Comparison of ENCODE assay signal across 1 cellular context in the genomic region with DNA sequence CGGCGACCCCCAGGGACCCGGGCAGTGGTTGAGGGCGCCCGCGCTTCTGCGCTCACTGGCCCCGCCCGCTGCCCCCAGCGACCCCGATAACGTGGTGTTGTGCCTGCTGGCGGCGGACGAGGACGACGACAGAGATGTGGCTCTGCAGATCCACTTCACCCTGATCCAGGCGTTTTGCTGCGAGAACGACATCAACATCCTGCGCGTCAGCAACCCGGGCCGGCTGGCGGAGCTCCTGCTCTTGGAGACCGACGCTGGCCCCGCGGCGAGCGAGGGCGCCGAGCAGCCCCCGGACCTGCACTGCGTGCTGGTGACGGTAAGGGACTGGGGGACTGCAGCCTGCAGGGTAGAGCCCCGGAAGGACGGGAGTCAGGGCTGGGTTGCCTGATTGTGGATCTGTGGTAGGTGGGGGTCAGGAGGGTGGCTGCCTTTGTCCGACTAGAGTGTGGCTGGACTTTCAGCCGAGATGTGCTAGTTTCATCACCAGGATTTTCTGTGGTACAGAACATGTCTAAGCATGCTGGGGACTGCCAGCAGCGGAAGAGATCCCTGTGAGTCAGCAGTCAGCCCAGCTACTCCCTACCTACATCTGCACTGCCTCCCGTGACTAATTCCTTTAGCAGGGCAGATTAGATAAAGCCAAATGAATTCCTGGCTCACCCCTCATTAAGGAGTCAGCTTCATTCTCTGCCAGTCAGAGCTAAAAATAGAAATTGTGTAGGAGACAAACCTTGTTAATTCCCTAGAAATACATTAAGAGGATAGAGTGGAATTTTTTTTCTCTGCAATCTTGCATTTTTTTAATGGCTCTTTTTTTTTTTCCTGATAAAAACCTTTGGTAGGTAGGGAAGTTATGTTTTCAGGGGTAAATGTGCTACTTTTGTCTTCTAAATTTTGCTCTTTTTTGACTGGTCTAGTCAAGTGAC.
TF ChIP-seq lines count a peak whose summit lies in the region.

No MANE protein-coding gene starts in this region.

TF ChIP-seq in K562, 482 proteins besides CTCF, POLR2A, EP300 and RAD21 (continued from another document and continues in another):
- TF ChIP-seq, protein P1, sequence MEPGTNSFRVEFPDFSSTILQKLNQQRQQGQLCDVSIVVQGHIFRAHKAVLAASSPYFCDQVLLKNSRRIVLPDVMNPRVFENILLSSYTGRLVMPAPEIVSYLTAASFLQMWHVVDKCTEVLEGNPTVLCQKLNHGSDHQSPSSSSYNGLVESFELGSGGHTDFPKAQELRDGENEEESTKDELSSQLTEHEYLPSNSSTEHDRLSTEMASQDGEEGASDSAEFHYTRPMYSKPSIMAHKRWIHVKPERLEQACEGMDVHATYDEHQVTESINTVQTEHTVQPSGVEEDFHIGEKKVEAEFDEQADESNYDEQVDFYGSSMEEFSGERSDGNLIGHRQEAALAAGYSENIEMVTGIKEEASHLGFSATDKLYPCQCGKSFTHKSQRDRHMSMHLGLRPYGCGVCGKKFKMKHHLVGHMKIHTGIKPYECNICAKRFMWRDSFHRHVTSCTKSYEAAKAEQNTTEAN (CRISPR knock-in tag; IDR thresholded peaks at IDR 0.05), result no peak; the same call in 1 of the 2 replicates
- TF ChIP-seq, protein P2, sequence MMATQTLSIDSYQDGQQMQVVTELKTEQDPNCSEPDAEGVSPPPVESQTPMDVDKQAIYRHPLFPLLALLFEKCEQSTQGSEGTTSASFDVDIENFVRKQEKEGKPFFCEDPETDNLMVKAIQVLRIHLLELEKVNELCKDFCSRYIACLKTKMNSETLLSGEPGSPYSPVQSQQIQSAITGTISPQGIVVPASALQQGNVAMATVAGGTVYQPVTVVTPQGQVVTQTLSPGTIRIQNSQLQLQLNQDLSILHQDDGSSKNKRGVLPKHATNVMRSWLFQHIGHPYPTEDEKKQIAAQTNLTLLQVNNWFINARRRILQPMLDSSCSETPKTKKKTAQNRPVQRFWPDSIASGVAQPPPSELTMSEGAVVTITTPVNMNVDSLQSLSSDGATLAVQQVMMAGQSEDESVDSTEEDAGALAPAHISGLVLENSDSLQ (IDR thresholded peaks at IDR 0.05), result peak; percentile 64
- TF ChIP-seq, protein P3, sequence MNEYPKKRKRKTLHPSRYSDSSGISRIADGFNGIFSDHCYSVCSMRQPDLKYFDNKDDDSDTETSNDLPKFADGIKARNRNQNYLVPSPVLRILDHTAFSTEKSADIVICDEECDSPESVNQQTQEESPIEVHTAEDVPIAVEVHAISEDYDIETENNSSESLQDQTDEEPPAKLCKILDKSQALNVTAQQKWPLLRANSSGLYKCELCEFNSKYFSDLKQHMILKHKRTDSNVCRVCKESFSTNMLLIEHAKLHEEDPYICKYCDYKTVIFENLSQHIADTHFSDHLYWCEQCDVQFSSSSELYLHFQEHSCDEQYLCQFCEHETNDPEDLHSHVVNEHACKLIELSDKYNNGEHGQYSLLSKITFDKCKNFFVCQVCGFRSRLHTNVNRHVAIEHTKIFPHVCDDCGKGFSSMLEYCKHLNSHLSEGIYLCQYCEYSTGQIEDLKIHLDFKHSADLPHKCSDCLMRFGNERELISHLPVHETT (CRISPR knock-in tag; conservative IDR thresholded peaks at IDR 0.05 in 1 of 2, IDR thresholded peaks at IDR 0.05 in 1 of 2), result no peak
- TF ChIP-seq PHTF2 (CRISPR knock-in tag; IDR thresholded peaks at IDR 0.05), result no peak
- no peak for TF ChIP-seq LARP7 (IDR thresholded peaks at IDR 0.05)
- TF ChIP-seq NRF1 (conservative IDR thresholded peaks at IDR 0.05 in 1 of 2, IDR thresholded peaks at IDR 0.05 in 1 of 2), result peak; percentile 8 to 45; a peak in 2 of 4 replicates
- no peak for TF ChIP-seq BMI1 (IDR thresholded peaks at IDR 0.05; ENCODE audit: low read length)
- TF ChIP-seq TBP (optimal IDR thresholded peaks at IDR 0.05; ENCODE audit: low read depth, low read length), result peak; percentile 59
- TF ChIP-seq, protein P4, sequence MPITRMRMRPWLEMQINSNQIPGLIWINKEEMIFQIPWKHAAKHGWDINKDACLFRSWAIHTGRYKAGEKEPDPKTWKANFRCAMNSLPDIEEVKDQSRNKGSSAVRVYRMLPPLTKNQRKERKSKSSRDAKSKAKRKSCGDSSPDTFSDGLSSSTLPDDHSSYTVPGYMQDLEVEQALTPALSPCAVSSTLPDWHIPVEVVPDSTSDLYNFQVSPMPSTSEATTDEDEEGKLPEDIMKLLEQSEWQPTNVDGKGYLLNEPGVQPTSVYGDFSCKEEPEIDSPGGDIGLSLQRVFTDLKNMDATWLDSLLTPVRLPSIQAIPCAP (CRISPR knock-in tag; IDR thresholded peaks at IDR 0.05; ENCODE audit: borderline replicate concordance), result no peak
- TF ChIP-seq DACH1 (IDR thresholded peaks at IDR 0.05; ENCODE audit: partially characterized antibody), result peak; percentile 90
- peak; percentile 89 for TF ChIP-seq JUN (IDR thresholded peaks at IDR 0.05; ENCODE audit: borderline replicate concordance, low read depth, low read length)
- TF ChIP-seq JUN (CRISPR knock-in tag; IDR thresholded peaks at IDR 0.05; ENCODE audit: borderline replicate concordance), result 0 out of 2 replicates have a peak, but pooled peaks have one; percentile 35
- TF ChIP-seq, protein P5, sequence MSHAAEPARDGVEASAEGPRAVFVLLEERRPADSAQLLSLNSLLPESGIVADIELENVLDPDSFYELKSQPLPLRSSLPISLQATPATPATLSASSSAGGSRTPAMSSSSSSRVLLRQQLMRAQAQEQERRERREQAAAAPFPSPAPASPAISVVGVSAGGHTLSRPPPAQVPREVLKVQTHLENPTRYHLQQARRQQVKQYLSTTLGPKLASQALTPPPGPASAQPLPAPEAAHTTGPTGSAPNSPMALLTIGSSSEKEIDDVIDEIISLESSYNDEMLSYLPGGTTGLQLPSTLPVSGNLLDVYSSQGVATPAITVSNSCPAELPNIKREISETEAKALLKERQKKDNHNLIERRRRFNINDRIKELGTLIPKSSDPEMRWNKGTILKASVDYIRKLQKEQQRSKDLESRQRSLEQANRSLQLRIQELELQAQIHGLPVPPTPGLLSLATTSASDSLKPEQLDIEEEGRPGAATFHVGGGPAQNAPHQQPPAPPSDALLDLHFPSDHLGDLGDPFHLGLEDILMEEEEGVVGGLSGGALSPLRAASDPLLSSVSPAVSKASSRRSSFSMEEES (CRISPR knock-in tag; IDR thresholded peaks at IDR 0.05), result no peak
- TF ChIP-seq, protein P6, sequence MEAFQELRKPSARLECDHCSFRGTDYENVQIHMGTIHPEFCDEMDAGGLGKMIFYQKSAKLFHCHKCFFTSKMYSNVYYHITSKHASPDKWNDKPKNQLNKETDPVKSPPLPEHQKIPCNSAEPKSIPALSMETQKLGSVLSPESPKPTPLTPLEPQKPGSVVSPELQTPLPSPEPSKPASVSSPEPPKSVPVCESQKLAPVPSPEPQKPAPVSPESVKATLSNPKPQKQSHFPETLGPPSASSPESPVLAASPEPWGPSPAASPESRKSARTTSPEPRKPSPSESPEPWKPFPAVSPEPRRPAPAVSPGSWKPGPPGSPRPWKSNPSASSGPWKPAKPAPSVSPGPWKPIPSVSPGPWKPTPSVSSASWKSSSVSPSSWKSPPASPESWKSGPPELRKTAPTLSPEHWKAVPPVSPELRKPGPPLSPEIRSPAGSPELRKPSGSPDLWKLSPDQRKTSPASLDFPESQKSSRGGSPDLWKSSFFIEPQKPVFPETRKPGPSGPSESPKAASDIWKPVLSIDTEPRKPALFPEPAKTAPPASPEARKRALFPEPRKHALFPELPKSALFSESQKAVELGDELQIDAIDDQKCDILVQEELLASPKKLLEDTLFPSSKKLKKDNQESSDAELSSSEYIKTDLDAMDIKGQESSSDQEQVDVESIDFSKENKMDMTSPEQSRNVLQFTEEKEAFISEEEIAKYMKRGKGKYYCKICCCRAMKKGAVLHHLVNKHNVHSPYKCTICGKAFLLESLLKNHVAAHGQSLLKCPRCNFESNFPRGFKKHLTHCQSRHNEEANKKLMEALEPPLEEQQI (IDR thresholded peaks at IDR 0.05), result no peak; the same call in 1 of the 2 replicates
- TF ChIP-seq NCOA2 (IDR thresholded peaks at IDR 0.05; ENCODE audit: partially characterized antibody in 2 of 2), result peak in 1 of 2 experiments; percentile 36
- TF ChIP-seq, protein P7, sequence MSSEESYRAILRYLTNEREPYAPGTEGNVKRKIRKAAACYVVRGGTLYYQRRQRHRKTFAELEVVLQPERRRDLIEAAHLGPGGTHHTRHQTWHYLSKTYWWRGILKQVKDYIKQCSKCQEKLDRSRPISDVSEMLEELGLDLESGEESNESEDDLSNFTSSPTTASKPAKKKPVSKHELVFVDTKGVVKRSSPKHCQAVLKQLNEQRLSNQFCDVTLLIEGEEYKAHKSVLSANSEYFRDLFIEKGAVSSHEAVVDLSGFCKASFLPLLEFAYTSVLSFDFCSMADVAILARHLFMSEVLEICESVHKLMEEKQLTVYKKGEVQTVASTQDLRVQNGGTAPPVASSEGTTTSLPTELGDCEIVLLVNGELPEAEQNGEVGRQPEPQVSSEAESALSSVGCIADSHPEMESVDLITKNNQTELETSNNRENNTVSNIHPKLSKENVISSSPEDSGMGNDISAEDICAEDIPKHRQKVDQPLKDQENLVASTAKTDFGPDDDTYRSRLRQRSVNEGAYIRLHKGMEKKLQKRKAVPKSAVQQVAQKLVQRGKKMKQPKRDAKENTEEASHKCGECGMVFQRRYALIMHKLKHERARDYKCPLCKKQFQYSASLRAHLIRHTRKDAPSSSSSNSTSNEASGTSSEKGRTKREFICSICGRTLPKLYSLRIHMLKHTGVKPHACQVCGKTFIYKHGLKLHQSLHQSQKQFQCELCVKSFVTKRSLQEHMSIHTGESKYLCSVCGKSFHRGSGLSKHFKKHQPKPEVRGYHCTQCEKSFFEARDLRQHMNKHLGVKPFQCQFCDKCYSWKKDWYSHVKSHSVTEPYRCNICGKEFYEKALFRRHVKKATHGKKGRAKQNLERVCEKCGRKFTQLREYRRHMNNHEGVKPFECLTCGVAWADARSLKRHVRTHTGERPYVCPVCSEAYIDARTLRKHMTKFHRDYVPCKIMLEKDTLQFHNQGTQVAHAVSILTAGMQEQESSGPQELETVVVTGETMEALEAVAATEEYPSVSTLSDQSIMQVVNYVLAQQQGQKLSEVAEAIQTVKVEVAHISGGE (CRISPR knock-in tag; IDR thresholded peaks at IDR 0.05), result peak in 1 of 3 experiments; percentile 65; a peak in 2 of 6 replicates
- peak; percentile 97 for TF ChIP-seq MEF2D (tag; conservative IDR thresholded peaks at IDR 0.05; ENCODE audit: low read depth)
- no peak for TF ChIP-seq ZNF311 (CRISPR knock-in tag; IDR thresholded peaks at IDR 0.05)
- TF ChIP-seq SOX6 (IDR thresholded peaks at IDR 0.05), result peak; percentile 91
- TF ChIP-seq ZNF165 (CRISPR knock-in tag; IDR thresholded peaks at IDR 0.05; ENCODE audit: borderline replicate concordance), result no peak
- no peak for TF ChIP-seq PCBP2 (IDR thresholded peaks at IDR 0.05; ENCODE audit: low read depth, low read length, poor library complexity, severe bottlenecking)
- TF ChIP-seq NFIC (IDR thresholded peaks at IDR 0.05), result peak; percentile 76
- peak; percentile 81 for TF ChIP-seq LCOR (CRISPR knock-in tag; IDR thresholded peaks at IDR 0.05)
- TF ChIP-seq, protein P8, sequence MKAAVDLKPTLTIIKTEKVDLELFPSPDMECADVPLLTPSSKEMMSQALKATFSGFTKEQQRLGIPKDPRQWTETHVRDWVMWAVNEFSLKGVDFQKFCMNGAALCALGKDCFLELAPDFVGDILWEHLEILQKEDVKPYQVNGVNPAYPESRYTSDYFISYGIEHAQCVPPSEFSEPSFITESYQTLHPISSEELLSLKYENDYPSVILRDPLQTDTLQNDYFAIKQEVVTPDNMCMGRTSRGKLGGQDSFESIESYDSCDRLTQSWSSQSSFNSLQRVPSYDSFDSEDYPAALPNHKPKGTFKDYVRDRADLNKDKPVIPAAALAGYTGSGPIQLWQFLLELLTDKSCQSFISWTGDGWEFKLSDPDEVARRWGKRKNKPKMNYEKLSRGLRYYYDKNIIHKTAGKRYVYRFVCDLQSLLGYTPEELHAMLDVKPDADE (conservative IDR thresholded peaks at IDR 0.05; ENCODE audit: control insufficient read depth, low read depth, low read length), result 0 out of 2 replicates have a peak, but pooled peaks have one; percentile 73
- no peak for TF ChIP-seq MIER1 (IDR thresholded peaks at IDR 0.05; ENCODE audit: low read depth)
- TF ChIP-seq, protein P9, sequence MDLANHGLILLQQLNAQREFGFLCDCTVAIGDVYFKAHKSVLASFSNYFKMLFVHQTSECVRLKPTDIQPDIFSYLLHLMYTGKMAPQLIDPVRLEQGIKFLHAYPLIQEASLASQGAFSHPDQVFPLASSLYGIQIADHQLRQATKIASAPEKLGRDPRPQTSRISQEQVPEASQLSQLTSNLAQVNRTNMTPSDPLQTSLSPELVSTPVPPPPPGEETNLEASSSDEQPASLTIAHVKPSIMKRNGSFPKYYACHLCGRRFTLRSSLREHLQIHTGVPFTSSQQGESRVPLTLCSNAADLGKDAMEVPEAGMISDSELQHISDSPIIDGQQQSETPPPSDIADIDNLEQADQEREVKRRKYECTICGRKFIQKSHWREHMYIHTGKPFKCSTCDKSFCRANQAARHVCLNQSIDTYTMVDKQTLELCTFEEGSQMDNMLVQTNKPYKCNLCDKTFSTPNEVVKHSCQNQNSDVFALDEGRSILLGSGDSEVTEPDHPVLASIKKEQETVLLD (IDR thresholded peaks at IDR 0.05), result peak; percentile 73; the same call in 1 of the 2 replicates
- TF ChIP-seq, protein P10, sequence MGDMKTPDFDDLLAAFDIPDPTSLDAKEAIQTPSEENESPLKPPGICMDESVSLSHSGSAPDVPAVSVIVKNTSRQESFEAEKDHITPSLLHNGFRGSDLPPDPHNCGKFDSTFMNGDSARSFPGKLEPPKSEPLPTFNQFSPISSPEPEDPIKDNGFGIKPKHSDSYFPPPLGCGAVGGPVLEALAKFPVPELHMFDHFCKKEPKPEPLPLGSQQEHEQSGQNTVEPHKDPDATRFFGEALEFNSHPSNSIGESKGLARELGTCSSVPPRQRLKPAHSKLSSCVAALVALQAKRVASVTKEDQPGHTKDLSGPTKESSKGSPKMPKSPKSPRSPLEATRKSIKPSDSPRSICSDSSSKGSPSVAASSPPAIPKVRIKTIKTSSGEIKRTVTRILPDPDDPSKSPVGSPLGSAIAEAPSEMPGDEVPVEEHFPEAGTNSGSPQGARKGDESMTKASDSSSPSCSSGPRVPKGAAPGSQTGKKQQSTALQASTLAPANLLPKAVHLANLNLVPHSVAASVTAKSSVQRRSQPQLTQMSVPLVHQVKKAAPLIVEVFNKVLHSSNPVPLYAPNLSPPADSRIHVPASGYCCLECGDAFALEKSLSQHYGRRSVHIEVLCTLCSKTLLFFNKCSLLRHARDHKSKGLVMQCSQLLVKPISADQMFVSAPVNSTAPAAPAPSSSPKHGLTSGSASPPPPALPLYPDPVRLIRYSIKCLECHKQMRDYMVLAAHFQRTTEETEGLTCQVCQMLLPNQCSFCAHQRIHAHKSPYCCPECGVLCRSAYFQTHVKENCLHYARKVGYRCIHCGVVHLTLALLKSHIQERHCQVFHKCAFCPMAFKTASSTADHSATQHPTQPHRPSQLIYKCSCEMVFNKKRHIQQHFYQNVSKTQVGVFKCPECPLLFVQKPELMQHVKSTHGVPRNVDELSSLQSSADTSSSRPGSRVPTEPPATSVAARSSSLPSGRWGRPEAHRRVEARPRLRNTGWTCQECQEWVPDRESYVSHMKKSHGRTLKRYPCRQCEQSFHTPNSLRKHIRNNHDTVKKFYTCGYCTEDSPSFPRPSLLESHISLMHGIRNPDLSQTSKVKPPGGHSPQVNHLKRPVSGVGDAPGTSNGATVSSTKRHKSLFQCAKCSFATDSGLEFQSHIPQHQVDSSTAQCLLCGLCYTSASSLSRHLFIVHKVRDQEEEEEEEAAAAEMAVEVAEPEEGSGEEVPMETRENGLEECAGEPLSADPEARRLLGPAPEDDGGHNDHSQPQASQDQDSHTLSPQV (IDR thresholded peaks at IDR 0.05), result peak; percentile 69; the same call in 1 of the 2 replicates
- peak; percentile 81 for TF ChIP-seq NEUROD1 (IDR thresholded peaks at IDR 0.05; ENCODE audit: borderline replicate concordance, low read depth, low read length, partially characterized antibody)
- TF ChIP-seq XRCC4 (IDR thresholded peaks at IDR 0.05; ENCODE audit: extremely low read depth, insufficient read depth, insufficient read length), result no peak
- TF ChIP-seq NELFE (IDR thresholded peaks at IDR 0.05; ENCODE audit: insufficient read depth, insufficient read length), result no peak
- TF ChIP-seq BRCA1 (IDR thresholded peaks at IDR 0.05), result no peak
- TF ChIP-seq BRCA1 (CRISPR knock-in tag; IDR thresholded peaks at IDR 0.05), result no peak
- TF ChIP-seq RBM15 (IDR thresholded peaks at IDR 0.05; ENCODE audit: insufficient read depth, low read length), result 0 out of 2 replicates have a peak, but pooled peaks have one; percentile 13
